In genomic region chr10:44830022-44830421, GRCh38 we compare ENCODE assay signal across 18 cellular contexts.
DNase-seq lines count a peak whose midpoint lies in the region; ATAC-seq and TF ChIP-seq lines count a peak whose summit lies in the region.
"Had no signal": no experiment of that assay in that cellular context is flagged by ENCODE, and none has a peak within 500 bp of the region (broad histone marks: within the 10 kb centered on the region; RNA-seq: fewer than 3 reads in every experiment).

No MANE protein-coding gene starts in this region.

- WGBS in GM23248 (ENCODE audit: low coverage in 1 of 2, low lambda C conversion rate in 2 of 2, missing lambda C conversion rate in 2 of 2), 2 experiments = 95 to 98% methylated on average over 4 of the region's 4 CpGs

- no peaks in the 10 kb centered on the region for H3K79me2 ChIP-seq in GM23248 (ENCODE audit: insufficient read depth)
- H3K79me2 ChIP-seq in PC-3 (ENCODE audit: low read length) = no peaks in the 10 kb centered on the region

- H3K4me1 ChIP-seq in GM23248 (ENCODE audit: insufficient read depth) (peaks cover 14% of the 10 kb centered on the region), PC-3 (ENCODE audit: insufficient read depth, low read length) (peaks cover 30% of the 10 kb centered on the region)

- H4K20me1 ChIP-seq in GM23248 (ENCODE audit: insufficient read depth) (no peaks in the 10 kb centered on the region), PC-3 (ENCODE audit: low read length) (no peaks in the 10 kb centered on the region)

- H3K4me1 Mint-ChIP-seq in activated CD4-positive, alpha-beta T cell treated with anti-CD3 and anti-CD28 coated beads, Interleukin-2, amount 10 ng/mL, durations not matched to agents 7 days and 5 days = peaks cover 2% of the 10 kb centered on the region
- H3K4me1 Mint-ChIP-seq: naive B cell had no signal

- H3K4me2 ChIP-seq in GM23248 (ENCODE audit: unreplicated experiment) = peak overlapping the region; percentile 46
- H3K4me2 ChIP-seq in PC-3 (ENCODE audit: low read length) = peak overlapping the region; percentile 59

- DNase-seq in GM23248 = peak; percentile 69
- peak; percentile 96 for DNase-seq in PC-3
- DNase-seq in epithelial cell of prostate (ENCODE audit: low read depth, low spot score) = no peak
- peak; percentile 18 for DNase-seq in skeletal muscle cell (ENCODE audit: low read depth)
- DNase-seq in H7 = no peak
- no peak for DNase-seq in effector CD4-positive, alpha-beta T cell
- DNase-seq in activated CD4-positive, alpha-beta T cell treated with anti-CD3 and anti-CD28 coated beads, Interleukin-2, amount 10 ng/mL, durations not matched to agents 7 days and 5 days = no peak
- DNase-seq: activated CD4-positive, CD25-positive, alpha-beta regulatory T cell treated with anti-CD3 and anti-CD28 coated beads, Interleukin-2, amount 50 U/mL, for 72 hours; activated CD8-positive, alpha-beta memory T cell treated with anti-CD3 and anti-CD28 coated beads, Interleukin-2, amount 50 U/mL, for 48 hours; activated naive CD4-positive, alpha-beta T cell treated with anti-CD3 and anti-CD28 coated beads for 36 hours; COR-L47; MM.1S; naive B cell; NCI-H2029 treated with DMSO at 0.1 percent for 48 hours; NCI-H526; T-helper 2 cell had no signal

- no peaks in the 10 kb centered on the region for H3K36me3 Mint-ChIP-seq in activated CD4-positive, alpha-beta T cell treated with anti-CD3 and anti-CD28 coated beads, Interleukin-2, amount 10 ng/mL, durations not matched to agents 7 days and 5 days (ENCODE audit: low read depth)
- H3K36me3 Mint-ChIP-seq: naive B cell had no signal

- H3K9ac ChIP-seq in GM23248 (no peak overlapping the region), PC-3 (ENCODE audit: low read length) (no peak overlapping the region; the same call in 1 of the 2 replicates)

- H3K4me3 ChIP-seq in GM23248 (peak overlapping the region; percentile 23; the same call in 1 of the 2 replicates), PC-3 (ENCODE audit: low read length) (peak overlapping the region; percentile 2; the same call in 1 of the 2 replicates), skeletal muscle cell (ENCODE audit: low read depth, low read length) (no peak overlapping the region), H7 (ENCODE audit: insufficient read depth, low read depth, low read length) (no peak overlapping the region)

- CTCF ChIA-PET in PC-3 (lab: Charles Lee) = no interaction called here
- CTCF ChIA-PET in activated CD4-positive, alpha-beta T cell treated with anti-CD3 and anti-CD28 coated beads, Interleukin-2, amount 10 ng/mL, durations not matched to agents 7 days and 5 days (lab: Charles Lee) = no interaction called here

- H3K4me3 Mint-ChIP-seq in activated CD4-positive, alpha-beta T cell treated with anti-CD3 and anti-CD28 coated beads, Interleukin-2, amount 10 ng/mL, durations not matched to agents 7 days and 5 days = no peak overlapping the region
- H3K4me3 Mint-ChIP-seq: activated naive CD4-positive, alpha-beta T cell treated with anti-CD3 and anti-CD28 coated beads for 36 hours; naive B cell had no signal

- POLR2A ChIA-PET in PC-3 (lab: Charles Lee; ENCODE audit: unreplicated experiment) = no interaction called here
- POLR2A ChIA-PET in activated CD4-positive, alpha-beta T cell treated with anti-CD3 and anti-CD28 coated beads, Interleukin-2, amount 10 ng/mL, durations not matched to agents 7 days and 5 days (lab: Charles Lee) = no interaction called here

- H3K36me3 ChIP-seq in GM23248 (ENCODE audit: low read depth) = no peaks in the 10 kb centered on the region
- H3K36me3 ChIP-seq in PC-3 (ENCODE audit: low read depth, low read length) = no peaks in the 10 kb centered on the region
- no peaks in the 10 kb centered on the region for H3K36me3 ChIP-seq in H7 (replicated peaks; ENCODE audit: control insufficient read depth, insufficient read depth, low read length)

- no TSS peak for BruUV-seq in PC-3 (replicated peaks; lab: Mats Ljungman, UMichigan)

- no peaks in the 10 kb centered on the region for H3K27me3 ChIP-seq in GM23248 (replicated peaks; ENCODE audit: insufficient read depth)
- H3K27me3 ChIP-seq in PC-3 (ENCODE audit: low read length) = no peaks in the 10 kb centered on the region
- H3K27me3 ChIP-seq in H7 (ENCODE audit: control insufficient read depth, insufficient read depth, low read length) = no peaks in the 10 kb centered on the region

- intact Hi-C loops in PC-3 (cut with micrococcal nuclease) = loop anchor here (10.0 kb wide), 1 partner anchor 75 kb away; no protein-coding TSS in a partner anchor

- ATAC-seq in PC-3 = peak; percentile 94
- ATAC-seq in GM21526 (IDR thresholded peaks at IDR 0.05; ENCODE audit: low FRiP score, unreplicated experiment) = no peak

- no peaks in the 10 kb centered on the region for H3K9me3 ChIP-seq in GM23248 (ENCODE audit: low read depth)
- no peaks in the 10 kb centered on the region for H3K9me3 ChIP-seq in PC-3 (ENCODE audit: low read length)

- in situ Hi-C loops in GM23248 (cut with MboI) = no loop called here

- no peaks in the 10 kb centered on the region for H3K9me2 ChIP-seq in GM23248 (ENCODE audit: insufficient read depth)
- H3K9me2 ChIP-seq in PC-3 (replicated peaks; ENCODE audit: low read length) = no peaks in the 10 kb centered on the region

- H3F3A ChIP-seq in GM23248 (ENCODE audit: insufficient read depth) (peaks cover 4% of the 10 kb centered on the region; the same call in 1 of the 2 replicates), PC-3 (ENCODE audit: low read length, unreplicated experiment) (no peaks in the 10 kb centered on the region)

- H3K9me3 Mint-ChIP-seq in activated CD4-positive, alpha-beta T cell treated with anti-CD3 and anti-CD28 coated beads, Interleukin-2, amount 10 ng/mL, durations not matched to agents 7 days and 5 days = no peaks in the 10 kb centered on the region
- H3K9me3 Mint-ChIP-seq: activated naive CD4-positive, alpha-beta T cell treated with anti-CD3 and anti-CD28 coated beads for 36 hours; naive B cell had no signal

- H2AFZ ChIP-seq in GM23248 (peak overlapping the region; percentile 22; the same call in 1 of the 2 replicates), PC-3 (ENCODE audit: low read length) (no peak overlapping the region)

- H3K27me3 Mint-ChIP-seq in activated CD4-positive, alpha-beta T cell treated with anti-CD3 and anti-CD28 coated beads, Interleukin-2, amount 10 ng/mL, durations not matched to agents 7 days and 5 days = peaks cover 8% of the 10 kb centered on the region

- TF ChIP-seq CTCF in PC-3 (conservative IDR thresholded peaks at IDR 0.05; ENCODE audit: low read depth, low read length) = no peak

- no peak overlapping the region for H3K27ac ChIP-seq in GM23248
- H3K27ac ChIP-seq in PC-3 (ENCODE audit: low read length) = peak overlapping the region; percentile 67
- H3K27ac ChIP-seq in epithelial cell of prostate = peak overlapping the region; percentile 46
- H3K27ac ChIP-seq: RWPE1 had no signal

- H3K27ac Mint-ChIP-seq in activated CD4-positive, alpha-beta T cell treated with anti-CD3 and anti-CD28 coated beads, Interleukin-2, amount 10 ng/mL, durations not matched to agents 7 days and 5 days = no peak overlapping the region
- H3K27ac Mint-ChIP-seq: activated naive CD4-positive, alpha-beta T cell treated with anti-CD3 and anti-CD28 coated beads for 36 hours had no signal

Comparison
In these comparisons a context has a peak if more than half of its experiments do, and no peak if none do; other contexts are left out.
1. DNase-seq: peak in GM23248 (single experiment), PC-3 (single experiment) and skeletal muscle cell (single experiment); none in epithelial cell of prostate (single experiment), H7 (single experiment), effector CD4-positive, alpha-beta T cell (single experiment) and activated CD4-positive, alpha-beta T cell treated with anti-CD3 and anti-CD28 coated beads, Interleukin-2, amount 10 ng/mL, durations not matched to agents 7 days and 5 days (single experiment).
2. H3K4me3 ChIP-seq: peak in GM23248 (single experiment) and PC-3 (single experiment); none in skeletal muscle cell (single experiment) and H7 (single experiment).